In genomic region chr19:42325308-42325895, GRCh38 we compare ENCODE assay signal across 8 cellular contexts. TPM values are rescaled to one million over a fixed set of nuclear protein-coding genes. Genes with fewer than 3 reads are reported as not detected.
DNase-seq lines count a peak whose midpoint lies in the region; ATAC-seq, FAIRE-seq and TF ChIP-seq lines count a peak whose summit lies in the region.

Gene MEGF8, plus strand, starts transcription at chr19:42325635. Its CDS starts 609 bp downstream, at chr19:42326244.

- no peaks in the 10 kb centered on the region for H3K9me1 ChIP-seq in keratinocyte (ENCODE audit: control insufficient read depth, extremely low read depth, insufficient read depth, low read length)

- peaks cover 17% of the 10 kb centered on the region for H3K79me2 ChIP-seq in keratinocyte (ENCODE audit: control insufficient read depth, insufficient read depth, low read length)

- peak within 1 kb of the TSS; percentile 56 for H3K27ac ChIP-seq in keratinocyte (ENCODE audit: control insufficient read depth, insufficient read depth, low read length)

- TF ChIP-seq CTCF in keratinocyte (optimal IDR thresholded peaks at IDR 0.05 in 1 of 3, IDR thresholded peaks at IDR 0.05 in 1 of 3, conservative IDR thresholded peaks at IDR 0.05 in 1 of 3; ENCODE audit: extremely low read depth in 1 of 3, insufficient read depth in 2 of 3, low read length in 3 of 3): peak; percentile 89 to 96 (median 90)

- DNase-seq in AG20443 (ENCODE audit: low spot score) (peak; percentile 99), NCI-H446 (lab: John Stamatoyannopoulos, UW) (peak; percentile 98 to 99), cerebellum (ENCODE audit: low spot score) (peak; percentile 99), keratinocyte (ENCODE audit: low read depth, low spot score) (peak; percentile 95)
- peak; percentile 96 for DNase-seq in activated CD4-positive, CD25-positive, alpha-beta regulatory T cell treated with anti-CD3 and anti-CD28 coated beads, Interleukin-2, amount 50 U/mL, for 72 hours
- DNase-seq in stimulated activated CD4-positive, alpha-beta T cell treated with anti-CD3 and anti-CD28 coated beads, Interleukin-15, amount 100 ng/mL, for 1 hour (ENCODE audit: low read depth in 1 of 2, low spot score in 1 of 2): peak; percentile 96 to 98

- H3K27me3 ChIP-seq in keratinocyte (ENCODE audit: control insufficient read depth, extremely low read depth, insufficient read depth, low read length): peaks cover 22% of the 10 kb centered on the region

- H3K4me1 ChIP-seq in keratinocyte (ENCODE audit: control insufficient read depth, extremely low read depth, insufficient read depth, low read length): peaks cover 14% of the 10 kb centered on the region

- dilution Hi-C loops in keratinocyte (cut with MboI; ENCODE audit: extremely low pct_ligation_motif_present, low sequenced_read_pairs): no loop called here

- H3K36me3 ChIP-seq in keratinocyte (ENCODE audit: control insufficient read depth in 2 of 2, extremely low read depth in 1 of 2, insufficient read depth in 2 of 2, low read length in 2 of 2): no peaks in the 10 kb centered on the region

- peak within 1 kb of the TSS; percentile 93 for H2AFZ ChIP-seq in keratinocyte (ENCODE audit: control insufficient read depth, low read length)

- peak; percentile 94 for FAIRE-seq in keratinocyte (lab: Jason Lieb, UNC)

- no peaks in the 10 kb centered on the region for H4K20me1 ChIP-seq in keratinocyte (ENCODE audit: control insufficient read depth, extremely low read depth, insufficient read depth, low read length)

- H3K4me2 ChIP-seq in keratinocyte (ENCODE audit: control insufficient read depth, extremely low read depth, insufficient read depth, low read depth, low read length): peak within 1 kb of the TSS; percentile 90

- peak within 1 kb of the TSS; percentile 79 for H3K9ac ChIP-seq in keratinocyte (ENCODE audit: control insufficient read depth, extremely low read depth, insufficient read depth, low read length)

- peak within 1 kb of the TSS; percentile 80 to 97 (median 89) for H3K4me3 ChIP-seq in keratinocyte (ENCODE audit: control insufficient read depth in 2 of 3, extremely low read depth in 1 of 3, insufficient read depth in 2 of 3, low read depth in 1 of 3, low read length in 3 of 3)

- no peaks in the 10 kb centered on the region for H3K9me3 ChIP-seq in keratinocyte (ENCODE audit: control insufficient read depth, low read depth, low read length)

- ATAC-seq in GM19025 (IDR thresholded peaks at IDR 0.05; ENCODE audit: low read depth, unreplicated experiment): peak; percentile 94
- peak; percentile 92 for ATAC-seq in HG03342 (IDR thresholded peaks at IDR 0.05; ENCODE audit: unreplicated experiment)

RNA-seq across cellular contexts. Expression of gene MEGF8, which starts in this region (rescaled TPM):
- total RNA-seq in cerebellum: 40.8 TPM
- 4.1 to 7.3 TPM (median 6.1 TPM) in 3 replicates for polyA plus RNA-seq in keratinocyte
- 5.1 TPM for polyA plus RNA-seq in keratinocyte (2011; ENCODE audit: low read depth)
- polyA plus RNA-seq in keratinocyte (2011; cell fraction: cytosol; rRNA removed): 1.4 and 3.0 TPM in 2 replicates
- polyA plus RNA-seq in keratinocyte (2011; cell fraction: nucleus; rRNA removed): 23.8 and 24.3 TPM in 2 replicates
- 4.7 and 14.8 TPM in 2 replicates for polyA plus RNA-seq in keratinocyte (2012; ENCODE audit: low replicate concordance)
- 8.1 to 18.3 TPM (median 10.1 TPM) in 3 replicates for polyA minus RNA-seq in keratinocyte
- polyA minus RNA-seq in keratinocyte (2011; cell fraction: cytosol; rRNA and poly(A)+ RNA removed): 17.5 TPM
- 54.2 and 58.3 TPM in 2 replicates for polyA minus RNA-seq in keratinocyte (2011; cell fraction: nucleus; rRNA and poly(A)+ RNA removed)

Comparison
In these comparisons a context has a peak if more than half of its experiments do, and no peak if none do; other contexts are left out.
1. Peak in every context shown above with its lines: DNase-seq, ATAC-seq, H3K4me3 ChIP-seq and H3K27ac ChIP-seq.